ENCODE assay signal across 8 cellular contexts in the genomic region with DNA sequence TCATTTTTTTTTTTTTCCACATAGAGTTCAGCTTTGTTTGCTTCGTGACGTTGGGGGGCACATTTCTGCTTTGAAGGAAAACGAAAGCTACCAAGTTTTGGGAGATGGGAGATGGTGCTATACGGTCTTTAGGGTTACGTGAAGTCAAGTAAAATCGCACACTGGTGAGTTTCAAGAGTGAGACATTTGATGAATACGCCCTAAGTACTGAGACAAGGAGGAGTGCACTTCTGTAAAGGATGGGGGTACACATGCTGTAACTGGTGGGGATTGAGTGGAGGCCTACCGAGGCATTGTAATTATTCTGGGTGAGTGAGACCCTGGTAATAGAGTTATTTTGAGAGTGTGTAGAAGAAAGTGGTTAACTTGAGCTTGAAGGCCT. TPM values are rescaled to one million over a fixed set of nuclear protein-coding genes. Genes with fewer than 3 reads are reported as not detected.
DNase-seq lines count a peak whose midpoint lies in the region; ATAC-seq and TF ChIP-seq lines count a peak whose summit lies in the region.

No MANE protein-coding gene starts in this region.

- in situ Hi-C loops in GM13976 (cut with MboI; ENCODE audit: low sequenced_read_pairs, unreplicated experiment): no loop called here

- H3K4me1 ChIP-seq in NT2/D1 (ENCODE audit: insufficient read depth, insufficient read length) (no peaks in the 10 kb centered on the region), mononuclear cell (ENCODE audit: insufficient read depth, low read length) (peaks cover 14% of the 10 kb centered on the region)

- ATAC-seq in HG02798 (IDR thresholded peaks at IDR 0.05; ENCODE audit: poor library complexity, unreplicated experiment): no peak

- H3K36me3 ChIP-seq in GM06990 (ENCODE audit: control insufficient read depth, insufficient read depth, low read length): no peaks in the 10 kb centered on the region
- H3K36me3 ChIP-seq in NT2/D1 (ENCODE audit: insufficient read depth, insufficient read length, low read length): no peaks in the 10 kb centered on the region

- H3K4me3 ChIP-seq in GM06990 (replicated peaks; ENCODE audit: low read depth, low read length) (peak overlapping the region; percentile 85), NT2/D1 (ENCODE audit: insufficient read length, low read depth) (peak overlapping the region; percentile 60), mononuclear cell (ENCODE audit: low read length) (peak overlapping the region; percentile 84)

- H3K9ac ChIP-seq in NT2/D1 (ENCODE audit: insufficient read length, low read depth): peak overlapping the region; percentile 76

- H3K9me3 ChIP-seq in NT2/D1 (ENCODE audit: insufficient read depth, low read length) (no peaks in the 10 kb centered on the region), mononuclear cell (ENCODE audit: low read depth, low read length) (no peaks in the 10 kb centered on the region)

- no peak for TF ChIP-seq CTCF in GM06990 (IDR thresholded peaks at IDR 0.05; ENCODE audit: insufficient read depth, low read length, poor library complexity, severe bottlenecking)
- TF ChIP-seq CTCF in GM13976 (IDR thresholded peaks at IDR 0.05; ENCODE audit: borderline replicate concordance, control extremely low read depth, extremely low read depth, insufficient read depth, missing control alignments): no peak

- H3K27me3 ChIP-seq in GM06990 (replicated peaks; ENCODE audit: control insufficient read depth, insufficient read depth, low read length) (no peaks in the 10 kb centered on the region), NT2/D1 (ENCODE audit: insufficient read depth, insufficient read length) (no peaks in the 10 kb centered on the region), mononuclear cell (ENCODE audit: insufficient read depth, low read length) (no peaks in the 10 kb centered on the region)

- DNase-seq in GM06990 (ENCODE audit: extremely low read depth, insufficient read length): peak; percentile 15
- DNase-seq in NT2/D1 (ENCODE audit: low read depth, low spot score): no peak
- DNase-seq in dermis blood vessel endothelial cell: peak; percentile 16
- DNase-seq in GM19238 (ENCODE audit: insufficient read length, low spot score): no peak
- no peak for DNase-seq in NCI-H510A (lab: John Stamatoyannopoulos, UW)
- no peak for DNase-seq in GM13976 (ENCODE audit: low spot score)

RNA-seq across cellular contexts. Expression of a gene that starts 0.5 kb away (rescaled TPM):
- total RNA-seq in dermis blood vessel endothelial cell (43.9 and 60.4 TPM in 2 replicates), mononuclear cell (288 TPM)

RNA-seq across cellular contexts. Expression of a gene that starts 0.7 kb away (rescaled TPM):
- total RNA-seq in dermis blood vessel endothelial cell (1.0 and 2.1 TPM in 2 replicates), mononuclear cell (0.21 TPM)

Comparison
In these comparisons a context has a peak if more than half of its experiments do, and no peak if none do; other contexts are left out.
1. DNase-seq: peak in GM06990 (single experiment) and dermis blood vessel endothelial cell (single experiment); none in NT2/D1 (single experiment), GM19238 (single experiment), NCI-H510A (single experiment) and GM13976 (single experiment).
2. Peak in every context shown above with its lines, with median percentiles within 50 percentile points of each other: H3K4me3 ChIP-seq.